ENCODE assay signal across 1 cellular context in genomic region chr7:139034855-139035587, GRCh38.
TF ChIP-seq lines count a peak whose summit lies in the region.

No MANE protein-coding gene starts in this region.

TF ChIP-seq in GM23338, 12 proteins besides CTCF, POLR2A, EP300 and RAD21 (continued from another document):
- no peak for TF ChIP-seq REST (IDR thresholded peaks at IDR 0.05; ENCODE audit: unreplicated experiment)
